8 cellular contexts compared by ENCODE assay signal in the genomic region with DNA sequence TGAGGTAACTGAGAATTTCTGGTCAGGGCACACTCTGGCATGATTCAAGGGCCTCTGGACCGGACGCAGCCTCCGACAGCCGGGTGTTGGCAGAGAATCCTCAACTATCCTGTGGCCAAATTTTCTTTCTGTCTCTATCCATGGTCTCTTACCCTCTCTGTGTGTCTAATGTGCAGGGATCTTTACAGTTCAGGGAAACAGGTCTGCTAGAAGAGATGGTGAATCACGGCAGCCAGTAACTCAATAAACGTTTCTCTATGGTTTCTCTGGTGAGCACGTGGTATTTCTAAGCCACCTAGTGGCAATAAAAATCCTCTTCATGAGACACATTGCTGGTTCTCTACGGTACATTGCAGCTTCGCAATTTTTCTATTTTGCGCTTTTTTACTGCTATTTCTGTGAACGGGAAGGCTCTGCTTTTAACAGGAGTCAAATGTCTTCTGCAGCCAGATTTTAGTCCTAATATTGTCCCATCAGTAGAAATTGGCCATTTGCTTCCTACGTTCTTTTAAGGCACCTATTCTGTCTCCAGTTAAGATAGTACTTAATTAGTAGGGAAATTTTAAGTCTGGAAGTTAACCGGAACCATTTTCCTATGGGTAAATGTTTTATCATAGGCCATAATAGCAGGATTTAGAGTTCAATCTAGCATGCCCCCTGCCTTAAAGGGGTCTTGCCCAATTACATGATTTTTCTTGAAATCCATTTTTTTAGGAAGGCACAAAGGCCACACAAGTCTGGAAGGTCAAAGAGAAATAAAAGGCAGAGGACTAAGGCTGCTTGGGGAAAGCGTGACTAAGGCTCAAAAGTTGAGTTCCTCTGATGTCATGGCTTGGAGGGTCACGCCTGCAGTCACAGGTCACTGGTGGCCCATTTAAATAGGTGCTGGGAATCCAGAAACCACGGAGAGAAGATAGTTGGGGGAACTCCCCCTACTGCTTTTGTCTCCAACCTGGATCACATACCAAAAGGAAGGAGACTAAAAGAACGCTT. TPM values are rescaled to one million over a fixed set of nuclear protein-coding genes. Genes with fewer than 3 reads are reported as not detected.
A peak's percentile ranks its signal among the peaks of the same experiment; 100 is the strongest.
DNase-seq lines count a peak whose midpoint lies in the region; ATAC-seq and TF ChIP-seq lines count a peak whose summit lies in the region.

No MANE protein-coding gene starts in this region.

- H3K9me3 Mint-ChIP-seq in activated naive CD4-positive, alpha-beta T cell treated with anti-CD3 and anti-CD28 coated beads, Interleukin-2, amount 10 ng/mL, durations not matched to agents 7 days and 5 days: no peaks in the 10 kb centered on the region

- 55% methylated on average over 17 of the region's 17 CpGs for WGBS in prostate gland

- intact Hi-C loops in left ventricle myocardium inferior (cut with micrococcal nuclease) (no loop called here), prostate gland (cut with DNase I) (no loop called here)

- no peaks in the 10 kb centered on the region for H3K36me3 Mint-ChIP-seq in activated naive CD4-positive, alpha-beta T cell treated with anti-CD3 and anti-CD28 coated beads, Interleukin-2, amount 10 ng/mL, durations not matched to agents 7 days and 5 days

- H3K36me3 ChIP-seq in left ventricle myocardium inferior: no peaks in the 10 kb centered on the region
- no peaks in the 10 kb centered on the region for H3K36me3 ChIP-seq in prostate gland

- ATAC-seq in HG02973 (IDR thresholded peaks at IDR 0.05; ENCODE audit: unreplicated experiment) (no peak), GM18909 (IDR thresholded peaks at IDR 0.05; ENCODE audit: poor library complexity, unreplicated experiment) (no peak)

- TF ChIP-seq POLR2A in prostate gland (IDR thresholded peaks at IDR 0.05): no peak

- DNase-seq in AG20443 (ENCODE audit: low spot score) (peak; percentile 79), GM04503 (ENCODE audit: low read depth) (peak; percentile 33), NCI-H526 (lab: John Stamatoyannopoulos, UW) (peak; percentile 79 to 83), left ventricle myocardium inferior (no peak), prostate gland (ENCODE audit: low spot score) (no peak)
- peak; percentile 47 for DNase-seq in activated naive CD4-positive, alpha-beta T cell treated with anti-CD3 and anti-CD28 coated beads, Interleukin-2, amount 10 ng/mL, durations not matched to agents 7 days and 5 days

- H3K27ac ChIP-seq in left ventricle myocardium inferior (replicated peaks) (no peak overlapping the region), prostate gland (no peak overlapping the region)

- H3K4me3 ChIP-seq in left ventricle myocardium inferior (no peak overlapping the region), prostate gland (no peak overlapping the region)

- H3K27me3 Mint-ChIP-seq in activated naive CD4-positive, alpha-beta T cell treated with anti-CD3 and anti-CD28 coated beads, Interleukin-2, amount 10 ng/mL, durations not matched to agents 7 days and 5 days: peaks cover 10% of the 10 kb centered on the region

- H3K27me3 ChIP-seq in left ventricle myocardium inferior (ENCODE audit: low read depth) (no peaks in the 10 kb centered on the region), prostate gland (replicated peaks; ENCODE audit: insufficient read depth) (no peaks in the 10 kb centered on the region)

- TF ChIP-seq CTCF in left ventricle myocardium inferior (IDR thresholded peaks at IDR 0.05; ENCODE audit: borderline replicate concordance) (peak; percentile 73), prostate gland (IDR thresholded peaks at IDR 0.05) (peak in 3 of 4 experiments; percentile 48 to 61 (median 59))

- no peaks in the 10 kb centered on the region for H3K9me3 ChIP-seq in left ventricle myocardium inferior (replicated peaks)
- no peaks in the 10 kb centered on the region for H3K9me3 ChIP-seq in prostate gland

- H3K27ac Mint-ChIP-seq in activated naive CD4-positive, alpha-beta T cell treated with anti-CD3 and anti-CD28 coated beads, Interleukin-2, amount 10 ng/mL, durations not matched to agents 7 days and 5 days: no peak overlapping the region

- CTCF ChIA-PET in activated naive CD4-positive, alpha-beta T cell treated with anti-CD3 and anti-CD28 coated beads, Interleukin-2, amount 10 ng/mL, durations not matched to agents 7 days and 5 days (lab: Charles Lee): interaction anchor here (0.5 to 3.2 kb wide), 8 partner anchors 10 to 80 kb away, joined by 3 to 8 read pairs (median 3); a partner anchor contains a TSS

- peaks cover 12% of the 10 kb centered on the region for H3K4me1 Mint-ChIP-seq in activated naive CD4-positive, alpha-beta T cell treated with anti-CD3 and anti-CD28 coated beads, Interleukin-2, amount 10 ng/mL, durations not matched to agents 7 days and 5 days

- no peak overlapping the region for H3K4me3 Mint-ChIP-seq in activated naive CD4-positive, alpha-beta T cell treated with anti-CD3 and anti-CD28 coated beads, Interleukin-2, amount 10 ng/mL, durations not matched to agents 7 days and 5 days

- H3K4me1 ChIP-seq in left ventricle myocardium inferior (peaks cover 3% of the 10 kb centered on the region), prostate gland (replicated peaks) (no peaks in the 10 kb centered on the region)

RNA-seq across cellular contexts. Expression of a gene that starts 31.5 kb away (rescaled TPM):
- 20.8 TPM for total RNA-seq in left ventricle myocardium inferior
- 10 to 100 TPM in 1 of 2 donors, 1 to 10 TPM in 1; 8.3 to 11.1 TPM for total RNA-seq in prostate gland

RNA-seq across cellular contexts. Expression of a gene that starts 35.3 kb away (rescaled TPM):
- total RNA-seq in left ventricle myocardium inferior (0.63 TPM), prostate gland (1 to 10 TPM; 1.1 to 1.2 TPM)

RNA-seq across cellular contexts. Expression of a gene that starts 47.5 kb away (rescaled TPM):
- total RNA-seq in left ventricle myocardium inferior (1.3 TPM), prostate gland (1 to 10 TPM; 1.6 to 2.0 TPM)

Comparison
In these comparisons a context has a peak if more than half of its experiments do, and no peak if none do; other contexts are left out.
1. DNase-seq: peak in AG20443 (single experiment), GM04503 (single experiment), NCI-H526 (2 of 2) and activated naive CD4-positive, alpha-beta T cell treated with anti-CD3 and anti-CD28 coated beads, Interleukin-2, amount 10 ng/mL, durations not matched to agents 7 days and 5 days (single experiment); none in left ventricle myocardium inferior (single experiment) and prostate gland (single experiment).